Comparison of ENCODE assay signal across 12 cellular contexts in the genomic region with DNA sequence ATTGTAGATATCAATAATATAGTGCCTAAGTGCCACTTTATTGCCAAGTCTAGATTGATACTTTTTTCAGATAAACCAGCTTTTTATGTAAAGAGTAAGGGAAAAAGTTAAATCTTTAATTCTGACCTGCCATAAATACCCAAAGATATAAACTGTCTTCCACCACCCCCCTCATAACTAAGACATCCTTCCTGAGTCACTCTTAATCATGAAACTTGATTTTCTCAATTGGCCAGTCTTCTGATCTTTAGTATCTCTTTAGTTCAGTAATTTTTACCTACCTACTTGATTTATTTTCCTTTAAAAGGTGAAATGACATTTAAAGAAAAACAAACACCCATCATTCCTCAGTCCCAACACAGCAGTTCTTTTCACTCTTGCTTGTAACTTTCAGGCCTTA.
"Had no signal": no experiment of that assay in that cellular context is flagged by ENCODE, and none has a peak within 500 bp of the region (broad histone marks: within the 10 kb centered on the region; RNA-seq: fewer than 3 reads in every experiment).

No MANE protein-coding gene starts in this region.

- H3K27ac ChIP-seq: left ventricle myocardium inferior, psoas muscle had no signal

- H3K4me1 ChIP-seq: left ventricle myocardium inferior, psoas muscle had no signal

- H3K4me3 ChIP-seq: left ventricle myocardium inferior, psoas muscle had no signal

- FAIRE-seq: endothelial cell of umbilical vein, kidney had no signal

- DNase-seq: activated CD4-positive, alpha-beta T cell treated with anti-CD3 and anti-CD28 coated beads, Interleukin-2, amount 10 ng/mL, durations not matched to agents 7 days and 5 days; activated CD8-positive, alpha-beta memory T cell treated with anti-CD3 and anti-CD28 coated beads, Interleukin-2, amount 10 ng/mL, durations not matched to agents 7 days and 5 days; activated naive CD4-positive, alpha-beta T cell treated with anti-CD3 and anti-CD28 coated beads, Interleukin-2, amount 10 ng/mL, durations not matched to agents 7 days and 5 days; amygdala; kidney; left ventricle myocardium inferior; mesenchymal stem cell; occipital lobe; psoas muscle; stimulated activated CD4-positive, alpha-beta T cell treated with anti-CD3 and anti-CD28 coated beads, Interleukin-12 subunit alpha, Interleukin-12 subunit beta, amount 100 ng/mL, for 4 hours; stimulated activated naive CD4-positive, alpha-beta T cell had no signal

- H3K9me3 ChIP-seq: left ventricle myocardium inferior, psoas muscle had no signal
